ENCODE assay signal across 9 cellular contexts in genomic region chr13:113410472-113411201, GRCh38. TPM values are rescaled to one million over a fixed set of nuclear protein-coding genes. Genes with fewer than 3 reads are reported as not detected.
DNase-seq lines count a peak whose midpoint lies in the region; ATAC-seq, FAIRE-seq and TF ChIP-seq lines count a peak whose summit lies in the region.
"Had no signal": no experiment of that assay in that cellular context is flagged by ENCODE, and none has a peak within 500 bp of the region (broad histone marks: within the 10 kb centered on the region; RNA-seq: fewer than 3 reads in every experiment).

No MANE protein-coding gene starts in this region.

- no peak for TF ChIP-seq CTCF in kidney (IDR thresholded peaks at IDR 0.05; ENCODE audit: borderline replicate concordance, extremely low read depth, insufficient read depth)
- TF ChIP-seq CTCF in thoracic aorta (IDR thresholded peaks at IDR 0.05) = no peak

- no peaks in the 10 kb centered on the region for H3K36me3 Mint-ChIP-seq in activated T-helper 17 cell treated with anti-CD3 and anti-CD28 coated beads, Interleukin-2, amount 50 U/mL, for 72 hours (ENCODE audit: low read depth)

- H3K4me3 ChIP-seq in kidney (ENCODE audit: low read length in 2 of 2) = no peak overlapping the region
- H3K4me3 ChIP-seq in thoracic aorta = peak overlapping the region; percentile 60
- H3K4me3 ChIP-seq: tibial nerve had no signal

- peaks cover 0 to 3% of the 10 kb centered on the region in 2 donors for H3K4me1 ChIP-seq in kidney (ENCODE audit: control insufficient read depth in 1 of 2, insufficient read depth in 1 of 2, low read depth in 1 of 2, low read length in 2 of 2)
- H3K4me1 ChIP-seq in thoracic aorta (ENCODE audit: control insufficient read depth in 1 of 2, low read depth in 2 of 2) = peaks cover 27 to 56% of the 10 kb centered on the region in 2 donors

- no peaks in the 10 kb centered on the region for H3K9me3 Mint-ChIP-seq in activated T-helper 17 cell treated with anti-CD3 and anti-CD28 coated beads, Interleukin-2, amount 50 U/mL, for 72 hours

- H3K36me3 ChIP-seq in kidney (ENCODE audit: control insufficient read depth in 1 of 2, insufficient read depth in 2 of 2, low read length in 2 of 2) (no peaks in the 10 kb centered on the region), thoracic aorta (peaks cover 13% of the 10 kb centered on the region)
- H3K36me3 ChIP-seq: tibial nerve had no signal

- H3K9me3 ChIP-seq in kidney (ENCODE audit: control insufficient read depth in 1 of 2, low read length in 2 of 2) (no peaks in the 10 kb centered on the region), thoracic aorta (no peaks in the 10 kb centered on the region)
- H3K9me3 ChIP-seq: tibial nerve had no signal

- intact Hi-C loops in kidney (cut with DNase I) = no loop called here

- H3K4me3 Mint-ChIP-seq in activated T-helper 17 cell treated with anti-CD3 and anti-CD28 coated beads, Interleukin-2, amount 50 U/mL, for 72 hours = no peak overlapping the region

- no peak overlapping the region for H3K27ac ChIP-seq in kidney (ENCODE audit: low read depth in 2 of 2, low read length in 2 of 2)
- peak overlapping the region; percentile 90 to 96 for H3K27ac ChIP-seq in thoracic aorta

- H3K27me3 Mint-ChIP-seq in activated T-helper 17 cell treated with anti-CD3 and anti-CD28 coated beads, Interleukin-2, amount 50 U/mL, for 72 hours = no peaks in the 10 kb centered on the region

- DNase-seq in NCI-H146 (lab: John Stamatoyannopoulos, UW) (peak; percentile 30), NCI-H146 treated with DMSO at 0.1 percent for 48 hours (lab: John Stamatoyannopoulos, UW; ENCODE audit: unreplicated experiment) (no peak), kidney (peak; percentile 80), thoracic aorta (ENCODE audit: low spot score) (peak; percentile 66), HPDE6-E6E7 (ENCODE audit: extremely low spot score) (no peak), HUDEP-2 (lab: John Stamatoyannopoulos, UW; ENCODE audit: unreplicated experiment in 76 of 76) (no peak)

- no peaks in the 10 kb centered on the region for H3K4me1 Mint-ChIP-seq in activated T-helper 17 cell treated with anti-CD3 and anti-CD28 coated beads, Interleukin-2, amount 50 U/mL, for 72 hours

- peak; percentile 40 for ATAC-seq in activated T-helper 17 cell treated with anti-CD3 and anti-CD28 coated beads, Interleukin-2, amount 50 U/mL, for 72 hours (replicated peaks)
- peak; percentile 83 for ATAC-seq in thoracic aorta (ENCODE audit: insufficient number of reproducible peaks, low FRiP score, low read depth)
- no peak for ATAC-seq in HG02970 (IDR thresholded peaks at IDR 0.05; ENCODE audit: low FRiP score, unreplicated experiment)

- FAIRE-seq in kidney (lab: Jason Lieb, UNC) = no peak

- no peak overlapping the region for H3K9ac ChIP-seq in kidney (ENCODE audit: low read length in 2 of 2)

- H3K27me3 ChIP-seq in thoracic aorta (replicated peaks; ENCODE audit: insufficient read depth) = no peaks in the 10 kb centered on the region

- H3K27ac Mint-ChIP-seq in activated T-helper 17 cell treated with anti-CD3 and anti-CD28 coated beads, Interleukin-2, amount 50 U/mL, for 72 hours = no peak overlapping the region

RNA-seq across cellular contexts. Expression of gene ADPRHL1, which starts 42.7 kb away (rescaled TPM):
- under 1 TPM; 0.40 to 0.69 TPM for total RNA-seq in activated T-helper 17 cell treated with anti-CD3 and anti-CD28 coated beads, Interleukin-2, amount 50 U/mL, for 72 hours
- total RNA-seq in kidney = 1.5 TPM
- 1.1 TPM for polyA plus RNA-seq in kidney (ENCODE audit: insufficient read depth, low read depth, low replicate concordance)
- 10 to 100 TPM; 11.8 to 12.6 TPM for total RNA-seq in thoracic aorta

RNA-seq across cellular contexts. Expression of gene GRTP1, which starts 46.7 kb away (rescaled TPM):
- total RNA-seq in activated T-helper 17 cell treated with anti-CD3 and anti-CD28 coated beads, Interleukin-2, amount 50 U/mL, for 72 hours = under 1 TPM in 1 of 2 donors, not detected in 1; 0.26 TPM
- 9.6 TPM for total RNA-seq in kidney
- 18.3 TPM for polyA plus RNA-seq in kidney (ENCODE audit: insufficient read depth, low read depth, low replicate concordance)
- total RNA-seq in thoracic aorta = 1 to 10 TPM; 1.9 to 5.6 TPM

Comparison
In these comparisons a context has a peak if more than half of its experiments do, and no peak if none do; other contexts are left out.
1. DNase-seq: peak in NCI-H146 (single experiment), kidney (single experiment) and thoracic aorta (single experiment); none in NCI-H146 treated with DMSO at 0.1 percent for 48 hours (single experiment), HPDE6-E6E7 (single experiment) and HUDEP-2 (0 of 76).
2. H3K27ac ChIP-seq: peak in thoracic aorta (2 of 2); none in kidney (0 of 2).